ENCODE assay signal across 16 cellular contexts in genomic region chr14:51251486-51251885, GRCh38. TPM values are rescaled to one million over a fixed set of nuclear protein-coding genes. Genes with fewer than 3 reads are reported as not detected.
DNase-seq lines count a peak whose midpoint lies in the region; ATAC-seq, FAIRE-seq and TF ChIP-seq lines count a peak whose summit lies in the region.
"Had no signal": no experiment of that assay in that cellular context is flagged by ENCODE, and none has a peak within 500 bp of the region (broad histone marks: within the 10 kb centered on the region; RNA-seq: fewer than 3 reads in every experiment).

No MANE protein-coding gene starts in this region.

- no peaks in the 10 kb centered on the region for H3K9me3 ChIP-seq in astrocyte (ENCODE audit: insufficient read depth, low read depth, low read length)
- no peaks in the 10 kb centered on the region for H3K9me3 ChIP-seq in lung (ENCODE audit: control insufficient read depth in 2 of 2, insufficient read depth in 1 of 2, low read length in 1 of 2)
- no peaks in the 10 kb centered on the region for H3K9me3 ChIP-seq in osteoblast (ENCODE audit: low read depth, low read length)

- no peak for TF ChIP-seq CTCF in astrocyte (IDR thresholded peaks at IDR 0.05; ENCODE audit: insufficient read depth, low read depth, low read length)
- TF ChIP-seq CTCF in lung (IDR thresholded peaks at IDR 0.05; ENCODE audit: control extremely low read depth, extremely low read depth), result no peak
- no peak for TF ChIP-seq CTCF in osteoblast (IDR thresholded peaks at IDR 0.05; ENCODE audit: extremely low read depth, low read depth, low read length)

- peak; percentile 41 for ATAC-seq in lung (ENCODE audit: insufficient read depth, low FRiP score)

- H3K27ac ChIP-seq in astrocyte (ENCODE audit: low read depth, low read length) (no peak overlapping the region), epithelial cell of prostate (peak overlapping the region; percentile 11), lung (ENCODE audit: low read depth in 1 of 2, low read length in 1 of 2) (no peak overlapping the region), osteoblast (ENCODE audit: low read depth, low read length) (no peak overlapping the region)
- H3K27ac ChIP-seq: BLaER1 treated with 17β-estradiol and CSF1 and Interleukin-3, amounts not matched to agents 10 nM and 100 nM; GM23248; HL-60 had no signal

- peaks cover 49% of the 10 kb centered on the region for H3K36me3 ChIP-seq in astrocyte (ENCODE audit: insufficient read depth, low read length)
- H3K36me3 ChIP-seq in lung (ENCODE audit: control insufficient read depth in 2 of 2, insufficient read depth in 2 of 2, low read length in 2 of 2), result peaks cover 12 to 13% of the 10 kb centered on the region in 2 donors
- peaks cover 41% of the 10 kb centered on the region for H3K36me3 ChIP-seq in osteoblast (ENCODE audit: insufficient read depth, low read length)

- no peaks in the 10 kb centered on the region for H3K27me3 Mint-ChIP-seq in activated naive CD8-positive, alpha-beta T cell
- no peaks in the 10 kb centered on the region for H3K27me3 Mint-ChIP-seq in activated naive CD8-positive, alpha-beta T cell treated with anti-CD3 and anti-CD28 coated beads for 36 hours
- no peaks in the 10 kb centered on the region for H3K27me3 Mint-ChIP-seq in astrocyte (ENCODE audit: low read depth, unreplicated experiment)
- H3K27me3 Mint-ChIP-seq: CD4-positive, CD25-positive, alpha-beta regulatory T cell had no signal

- DNase-seq in activated naive CD8-positive, alpha-beta T cell treated with anti-CD3 and anti-CD28 coated beads for 36 hours, result no peak
- DNase-seq in astrocyte (ENCODE audit: low read depth), result peak; percentile 3
- peak; percentile 14 for DNase-seq in epithelial cell of prostate (ENCODE audit: low read depth, low spot score)
- no peak for DNase-seq in lung (ENCODE audit: low spot score)
- DNase-seq in osteoblast (ENCODE audit: insufficient read length, low spot score, missing footprints), result no peak
- DNase-seq in effector CD8-positive, alpha-beta T cell (lab: John Stamatoyannopoulos, UW), result no peak
- DNase-seq in GM19239 (ENCODE audit: insufficient read length, low spot score), result no peak
- DNase-seq: ACHN; CD4-positive, CD25-positive, alpha-beta regulatory T cell; DMS53; GF-D8; GM23248; H7 had no signal

- no peaks in the 10 kb centered on the region for H3K4me1 Mint-ChIP-seq in activated naive CD8-positive, alpha-beta T cell (ENCODE audit: low read depth)
- H3K4me1 Mint-ChIP-seq in activated naive CD8-positive, alpha-beta T cell treated with anti-CD3 and anti-CD28 coated beads for 36 hours, result peaks cover 14% of the 10 kb centered on the region
- H3K4me1 Mint-ChIP-seq in astrocyte (ENCODE audit: low read depth, unreplicated experiment), result peaks cover 6% of the 10 kb centered on the region

- 79 to 93% methylated on average over 4 of the region's 4 CpGs for WGBS in lung, 2 donors

- H3K4me3 Mint-ChIP-seq in activated naive CD8-positive, alpha-beta T cell, result no peak overlapping the region
- H3K4me3 Mint-ChIP-seq in activated naive CD8-positive, alpha-beta T cell treated with anti-CD3 and anti-CD28 coated beads for 36 hours, result no peak overlapping the region
- H3K4me3 Mint-ChIP-seq in astrocyte (ENCODE audit: unreplicated experiment), result no peak overlapping the region
- H3K4me3 Mint-ChIP-seq: CD4-positive, CD25-positive, alpha-beta regulatory T cell had no signal

- H3K4me2 ChIP-seq in astrocyte (ENCODE audit: low read length), result no peak overlapping the region
- H3K4me2 ChIP-seq in osteoblast (ENCODE audit: insufficient read depth, low read length), result no peak overlapping the region
- H3K4me2 ChIP-seq: BLaER1 treated with 17β-estradiol and CSF1 and Interleukin-3, amounts not matched to agents 10 nM and 100 nM had no signal

- H3K27me3 ChIP-seq in astrocyte (ENCODE audit: insufficient read depth, low read length) (no peaks in the 10 kb centered on the region), lung (ENCODE audit: control insufficient read depth, insufficient read depth) (no peaks in the 10 kb centered on the region), osteoblast (ENCODE audit: insufficient read depth, low read length) (no peaks in the 10 kb centered on the region)
- H3K27me3 ChIP-seq: BLaER1 treated with 17β-estradiol and CSF1 and Interleukin-3, amounts not matched to agents 10 nM and 100 nM had no signal

- no peaks in the 10 kb centered on the region for H4K20me1 ChIP-seq in astrocyte (ENCODE audit: insufficient read depth, low read length)
- no peaks in the 10 kb centered on the region for H4K20me1 ChIP-seq in osteoblast (ENCODE audit: insufficient read depth, low read length)

- H3K9ac ChIP-seq in astrocyte (ENCODE audit: low read length), result no peak overlapping the region
- H3K9ac ChIP-seq: BLaER1 treated with 17β-estradiol and CSF1 and Interleukin-3, amounts not matched to agents 10 nM and 100 nM; GM23248 had no signal

- no peaks in the 10 kb centered on the region for H3K4me1 ChIP-seq in astrocyte (ENCODE audit: insufficient read depth, low read length)
- no peaks in the 10 kb centered on the region for H3K4me1 ChIP-seq in lung (ENCODE audit: control insufficient read depth in 2 of 2, insufficient read depth in 2 of 2, low read length in 2 of 2)
- no peaks in the 10 kb centered on the region for H3K4me1 ChIP-seq in osteoblast (ENCODE audit: insufficient read depth, low read length)

- H3K4me3 ChIP-seq in astrocyte (ENCODE audit: insufficient read depth, low read depth, low read length), result no peak overlapping the region
- no peak overlapping the region for H3K4me3 ChIP-seq in lung
- H3K4me3 ChIP-seq in osteoblast (ENCODE audit: insufficient read depth, low read length), result no peak overlapping the region
- H3K4me3 ChIP-seq: BLaER1 treated with 17β-estradiol and CSF1 and Interleukin-3, amounts not matched to agents 10 nM and 100 nM; GM23248 had no signal

- H3K79me2 ChIP-seq in astrocyte (ENCODE audit: insufficient read depth, low read length), result peaks cover 4% of the 10 kb centered on the region
- no peaks in the 10 kb centered on the region for H3K79me2 ChIP-seq in osteoblast (ENCODE audit: insufficient read depth, low read length)

- FAIRE-seq in astrocyte (lab: Jason Lieb, UNC) (no peak), GM19239 (lab: Jason Lieb, UNC) (no peak)

- H2AFZ ChIP-seq in astrocyte (ENCODE audit: low read depth, low read length) (no peak overlapping the region), osteoblast (ENCODE audit: low read length) (no peak overlapping the region)
- H2AFZ ChIP-seq: GM23248 had no signal

- H3K9me3 Mint-ChIP-seq in activated naive CD8-positive, alpha-beta T cell (ENCODE audit: low read depth), result no peaks in the 10 kb centered on the region
- H3K9me3 Mint-ChIP-seq in activated naive CD8-positive, alpha-beta T cell treated with anti-CD3 and anti-CD28 coated beads for 36 hours, result no peaks in the 10 kb centered on the region
- H3K9me3 Mint-ChIP-seq in astrocyte (ENCODE audit: unreplicated experiment), result no peaks in the 10 kb centered on the region
- H3K9me3 Mint-ChIP-seq: CD4-positive, CD25-positive, alpha-beta regulatory T cell had no signal

- H3K27ac Mint-ChIP-seq in activated naive CD8-positive, alpha-beta T cell, result peak overlapping the region; percentile 46
- no peak overlapping the region for H3K27ac Mint-ChIP-seq in activated naive CD8-positive, alpha-beta T cell treated with anti-CD3 and anti-CD28 coated beads for 36 hours
- peak overlapping the region; percentile 15 for H3K27ac Mint-ChIP-seq in astrocyte (ENCODE audit: unreplicated experiment)

- H3K36me3 Mint-ChIP-seq in activated naive CD8-positive, alpha-beta T cell, result peaks cover 35% of the 10 kb centered on the region
- H3K36me3 Mint-ChIP-seq in activated naive CD8-positive, alpha-beta T cell treated with anti-CD3 and anti-CD28 coated beads for 36 hours, result peaks cover 37% of the 10 kb centered on the region
- peaks cover 3% of the 10 kb centered on the region for H3K36me3 Mint-ChIP-seq in astrocyte (ENCODE audit: low read depth, unreplicated experiment)

RNA-seq across cellular contexts. Expression of gene TMX1, which starts 11.4 kb away (rescaled TPM):
- total RNA-seq in activated naive CD8-positive, alpha-beta T cell treated with anti-CD3 and anti-CD28 coated beads for 36 hours, result 10 to 100 TPM; 62.3 to 65.4 TPM
- total RNA-seq in astrocyte (56.2 and 59.1 TPM in 2 replicates), lung (10 to 100 TPM; 29.9 to 31.7 TPM), osteoblast (50.1 and 55.4 TPM in 2 replicates)
- 10 to 100 TPM in 1 of 2 donors, 1 to 10 TPM in 1; 6.8 to 22.8 TPM for polyA plus RNA-seq in lung

Comparison
In these comparisons a context has a peak if more than half of its experiments do, and no peak if none do; other contexts are left out.
1. DNase-seq: peak in astrocyte (single experiment) and epithelial cell of prostate (single experiment); none in activated naive CD8-positive, alpha-beta T cell treated with anti-CD3 and anti-CD28 coated beads for 36 hours (single experiment), lung (single experiment), osteoblast (single experiment), effector CD8-positive, alpha-beta T cell (single experiment) and GM19239 (single experiment).